ENCODE assay signal across 9 cellular contexts in the genomic region with DNA sequence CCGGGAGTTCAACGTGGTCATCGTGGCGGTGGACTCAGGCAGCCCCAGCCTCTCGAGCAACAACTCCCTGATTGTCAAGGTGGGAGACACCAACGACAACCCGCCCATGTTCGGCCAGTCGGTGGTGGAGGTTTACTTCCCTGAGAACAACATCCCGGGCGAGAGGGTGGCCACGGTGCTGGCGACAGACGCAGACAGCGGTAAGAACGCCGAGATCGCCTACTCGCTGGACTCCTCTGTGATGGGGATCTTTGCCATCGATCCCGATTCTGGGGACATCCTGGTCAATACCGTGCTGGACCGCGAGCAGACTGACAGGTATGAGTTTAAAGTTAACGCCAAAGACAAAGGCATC. TPM values are rescaled to one million over a fixed set of nuclear protein-coding genes. Genes with fewer than 3 reads are reported as not detected.
DNase-seq lines count a peak whose midpoint lies in the region; ATAC-seq, FAIRE-seq and TF ChIP-seq lines count a peak whose summit lies in the region.
"Had no signal": no experiment of that assay in that cellular context is flagged by ENCODE, and none has a peak within 500 bp of the region (broad histone marks: within the 10 kb centered on the region; RNA-seq: fewer than 3 reads in every experiment).

No MANE protein-coding gene starts in this region.

- peak overlapping the region; percentile 51 for H3K9ac ChIP-seq in HUES6 (ENCODE audit: low read length)

- no peak for FAIRE-seq in bronchial epithelial cell (lab: Jason Lieb, UNC)

- no peaks in the 10 kb centered on the region for H3K9me3 ChIP-seq in HUES6 (ENCODE audit: control insufficient read depth, insufficient read depth, low read depth, low read length)

- no peak for TF ChIP-seq CTCF in bronchial epithelial cell (IDR thresholded peaks at IDR 0.05; ENCODE audit: insufficient read depth, low read length, severe bottlenecking)

- H3K27ac ChIP-seq in HUES6 (ENCODE audit: low read depth, low read length) (no peak overlapping the region), skin epidermis (peak overlapping the region in 1 of 21 experiments; percentile 46)

- DNase-seq in bronchial epithelial cell (ENCODE audit: low read depth) (no peak), inferior parietal cortex (ENCODE audit: extremely low spot score) (peak; percentile 1), putamen (ENCODE audit: low spot score) (no peak), NCI-H510A (lab: John Stamatoyannopoulos, UW) (no peak)
- no peak for DNase-seq in stimulated activated naive CD8-positive, alpha-beta T cell treated with anti-CD3 and anti-CD28 coated beads, Interleukin-15, Interleukin-2, amounts not matched to agents 100 U/mL and 50 U/mL, for 24 hours

- H3K27me3 ChIP-seq in HUES6 (ENCODE audit: control insufficient read depth, insufficient read depth, low read length) = peaks cover 63% of the 10 kb centered on the region
- no peaks in the 10 kb centered on the region for H3K27me3 ChIP-seq in bronchial epithelial cell (ENCODE audit: control insufficient read depth, insufficient read depth, low read length)

- H3K4me3 ChIP-seq in HUES6 (ENCODE audit: low read depth, low read length) = peak overlapping the region; percentile 95
- H3K4me3 ChIP-seq in bronchial epithelial cell (ENCODE audit: low read depth, low read length) = peak overlapping the region; percentile 55
- H3K4me3 ChIP-seq in skin epidermis = peak overlapping the region; percentile 42 to 64 (median 50)

- H3K36me3 ChIP-seq in HUES6 (ENCODE audit: control insufficient read depth, insufficient read depth, low read length) (no peaks in the 10 kb centered on the region), bronchial epithelial cell (ENCODE audit: control insufficient read depth, insufficient read depth, low read length) (no peaks in the 10 kb centered on the region)

- no peak for ATAC-seq in stimulated activated naive CD8-positive, alpha-beta T cell treated with anti-CD3 and anti-CD28 coated beads, Interleukin-15, Interleukin-2, amounts not matched to agents 100 U/mL and 50 U/mL, for 24 hours
- ATAC-seq in GM19023 (IDR thresholded peaks at IDR 0.05; ENCODE audit: unreplicated experiment) = no peak
- ATAC-seq: natural killer cell treated with Interleukin-12 subunit alpha and Interleukin-12 subunit beta and Interleukin-15 and Interleukin-18, amount 100 ng/mL, for 72 hours had no signal

- H3K4me1 ChIP-seq in HUES6 (ENCODE audit: control insufficient read depth, insufficient read depth, low read length) = peaks cover 10% of the 10 kb centered on the region

RNA-seq across cellular contexts. Expression of gene PCDH7, which starts 2.7 kb away (rescaled TPM):
- total RNA-seq in bronchial epithelial cell = 12.1 and 16.4 TPM in 2 replicates
- total RNA-seq: natural killer cell treated with Interleukin-12 subunit alpha and Interleukin-12 subunit beta and Interleukin-15 and Interleukin-18, amount 100 ng/mL, for 72 hours had no signal
